1 cellular context compared by ENCODE assay signal in genomic region chr5:69048233-69048632, GRCh38.
TF ChIP-seq lines count a peak whose summit lies in the region.

No MANE protein-coding gene starts in this region.

TF ChIP-seq in K562, 482 proteins besides CTCF, POLR2A, EP300 and RAD21 (continued from another document and continues in another):
- TF ChIP-seq CSDE1 (IDR thresholded peaks at IDR 0.05) = 0 out of 4 replicates have a peak, but pooled peaks of 1 of the 2 experiments have one; percentile 31
- TF ChIP-seq LEF1 (IDR thresholded peaks at IDR 0.05) = no peak
- TF ChIP-seq, protein P1, sequence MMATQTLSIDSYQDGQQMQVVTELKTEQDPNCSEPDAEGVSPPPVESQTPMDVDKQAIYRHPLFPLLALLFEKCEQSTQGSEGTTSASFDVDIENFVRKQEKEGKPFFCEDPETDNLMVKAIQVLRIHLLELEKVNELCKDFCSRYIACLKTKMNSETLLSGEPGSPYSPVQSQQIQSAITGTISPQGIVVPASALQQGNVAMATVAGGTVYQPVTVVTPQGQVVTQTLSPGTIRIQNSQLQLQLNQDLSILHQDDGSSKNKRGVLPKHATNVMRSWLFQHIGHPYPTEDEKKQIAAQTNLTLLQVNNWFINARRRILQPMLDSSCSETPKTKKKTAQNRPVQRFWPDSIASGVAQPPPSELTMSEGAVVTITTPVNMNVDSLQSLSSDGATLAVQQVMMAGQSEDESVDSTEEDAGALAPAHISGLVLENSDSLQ (IDR thresholded peaks at IDR 0.05) = peak; percentile 50; the same call in 1 of the 2 replicates
- TF ChIP-seq KLF10 (CRISPR knock-in tag; IDR thresholded peaks at IDR 0.05) = no peak
- no peak for TF ChIP-seq NR4A1 (CRISPR knock-in tag; IDR thresholded peaks at IDR 0.05)
- TF ChIP-seq NR4A1 (tag; IDR thresholded peaks at IDR 0.05) = no peak
- TF ChIP-seq KAT7 (CRISPR knock-in tag; IDR thresholded peaks at IDR 0.05; ENCODE audit: borderline replicate concordance) = no peak
- TF ChIP-seq ARID1B (IDR thresholded peaks at IDR 0.05) = no peak
- TF ChIP-seq ZBTB9 (CRISPR knock-in tag; IDR thresholded peaks at IDR 0.05) = no peak
- TF ChIP-seq MEIS2 (IDR thresholded peaks at IDR 0.05; ENCODE audit: partially characterized antibody) = peak; percentile 21
- TF ChIP-seq SMC3 (conservative IDR thresholded peaks at IDR 0.05; ENCODE audit: insufficient read depth, low read depth, low read length) = 0 out of 2 replicates have a peak, but pooled peaks have one; percentile 26
- TF ChIP-seq, protein P2, sequence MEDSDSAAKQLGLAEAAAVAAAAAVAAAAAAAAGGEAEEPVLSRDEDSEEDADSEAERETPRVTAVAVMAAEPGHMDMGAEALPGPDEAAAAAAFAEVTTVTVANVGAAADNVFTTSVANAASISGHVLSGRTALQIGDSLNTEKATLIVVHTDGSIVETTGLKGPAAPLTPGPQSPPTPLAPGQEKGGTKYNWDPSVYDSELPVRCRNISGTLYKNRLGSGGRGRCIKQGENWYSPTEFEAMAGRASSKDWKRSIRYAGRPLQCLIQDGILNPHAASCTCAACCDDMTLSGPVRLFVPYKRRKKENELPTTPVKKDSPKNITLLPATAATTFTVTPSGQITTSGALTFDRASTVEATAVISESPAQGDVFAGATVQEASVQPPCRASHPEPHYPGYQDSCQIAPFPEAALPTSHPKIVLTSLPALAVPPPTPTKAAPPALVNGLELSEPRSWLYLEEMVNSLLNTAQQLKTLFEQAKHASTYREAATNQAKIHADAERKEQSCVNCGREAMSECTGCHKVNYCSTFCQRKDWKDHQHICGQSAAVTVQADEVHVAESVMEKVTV (CRISPR knock-in tag; IDR thresholded peaks at IDR 0.05) = peak; percentile 42; the same call in 1 of the 2 replicates
- TF ChIP-seq LCOR (CRISPR knock-in tag; IDR thresholded peaks at IDR 0.05) = 0 out of 2 replicates have a peak, but pooled peaks have one; percentile 43
- TF ChIP-seq MIER1 (IDR thresholded peaks at IDR 0.05; ENCODE audit: low read depth) = no peak
- TF ChIP-seq ZNF77 (CRISPR knock-in tag; IDR thresholded peaks at IDR 0.05) = no peak
- no peak for TF ChIP-seq HBP1 (CRISPR knock-in tag; IDR thresholded peaks at IDR 0.05)
- TF ChIP-seq MLLT1 (IDR thresholded peaks at IDR 0.05) = no peak
- TF ChIP-seq, protein P3, sequence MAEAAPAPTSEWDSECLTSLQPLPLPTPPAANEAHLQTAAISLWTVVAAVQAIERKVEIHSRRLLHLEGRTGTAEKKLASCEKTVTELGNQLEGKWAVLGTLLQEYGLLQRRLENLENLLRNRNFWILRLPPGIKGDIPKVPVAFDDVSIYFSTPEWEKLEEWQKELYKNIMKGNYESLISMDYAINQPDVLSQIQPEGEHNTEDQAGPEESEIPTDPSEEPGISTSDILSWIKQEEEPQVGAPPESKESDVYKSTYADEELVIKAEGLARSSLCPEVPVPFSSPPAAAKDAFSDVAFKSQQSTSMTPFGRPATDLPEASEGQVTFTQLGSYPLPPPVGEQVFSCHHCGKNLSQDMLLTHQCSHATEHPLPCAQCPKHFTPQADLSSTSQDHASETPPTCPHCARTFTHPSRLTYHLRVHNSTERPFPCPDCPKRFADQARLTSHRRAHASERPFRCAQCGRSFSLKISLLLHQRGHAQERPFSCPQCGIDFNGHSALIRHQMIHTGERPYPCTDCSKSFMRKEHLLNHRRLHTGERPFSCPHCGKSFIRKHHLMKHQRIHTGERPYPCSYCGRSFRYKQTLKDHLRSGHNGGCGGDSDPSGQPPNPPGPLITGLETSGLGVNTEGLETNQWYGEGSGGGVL (CRISPR knock-in tag; IDR thresholded peaks at IDR 0.05) = no peak
- no peak for TF ChIP-seq PHTF2 (CRISPR knock-in tag; IDR thresholded peaks at IDR 0.05)
- no peak for TF ChIP-seq E2F8 (IDR thresholded peaks at IDR 0.05; ENCODE audit: low read depth, partially characterized antibody)
- TF ChIP-seq, protein P4, sequence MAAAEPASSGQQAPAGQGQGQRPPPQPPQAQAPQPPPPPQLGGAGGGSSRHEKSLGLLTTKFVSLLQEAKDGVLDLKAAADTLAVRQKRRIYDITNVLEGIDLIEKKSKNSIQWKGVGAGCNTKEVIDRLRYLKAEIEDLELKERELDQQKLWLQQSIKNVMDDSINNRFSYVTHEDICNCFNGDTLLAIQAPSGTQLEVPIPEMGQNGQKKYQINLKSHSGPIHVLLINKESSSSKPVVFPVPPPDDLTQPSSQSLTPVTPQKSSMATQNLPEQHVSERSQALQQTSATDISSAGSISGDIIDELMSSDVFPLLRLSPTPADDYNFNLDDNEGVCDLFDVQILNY (CRISPR knock-in tag; IDR thresholded peaks at IDR 0.05) = no peak
- TF ChIP-seq YBX1 (IDR thresholded peaks at IDR 0.05) = no peak
- no peak for TF ChIP-seq CUX1 (CRISPR knock-in tag; IDR thresholded peaks at IDR 0.05)
- TF ChIP-seq BDP1 (IDR thresholded peaks at IDR 0.05; ENCODE audit: insufficient read depth, insufficient read length) = no peak
- TF ChIP-seq MYBL2 (IDR thresholded peaks at IDR 0.05; ENCODE audit: low read depth) = no peak
- TF ChIP-seq MYBL2 (CRISPR knock-in tag; IDR thresholded peaks at IDR 0.05; ENCODE audit: borderline replicate concordance) = no peak
- TF ChIP-seq, protein P5, sequence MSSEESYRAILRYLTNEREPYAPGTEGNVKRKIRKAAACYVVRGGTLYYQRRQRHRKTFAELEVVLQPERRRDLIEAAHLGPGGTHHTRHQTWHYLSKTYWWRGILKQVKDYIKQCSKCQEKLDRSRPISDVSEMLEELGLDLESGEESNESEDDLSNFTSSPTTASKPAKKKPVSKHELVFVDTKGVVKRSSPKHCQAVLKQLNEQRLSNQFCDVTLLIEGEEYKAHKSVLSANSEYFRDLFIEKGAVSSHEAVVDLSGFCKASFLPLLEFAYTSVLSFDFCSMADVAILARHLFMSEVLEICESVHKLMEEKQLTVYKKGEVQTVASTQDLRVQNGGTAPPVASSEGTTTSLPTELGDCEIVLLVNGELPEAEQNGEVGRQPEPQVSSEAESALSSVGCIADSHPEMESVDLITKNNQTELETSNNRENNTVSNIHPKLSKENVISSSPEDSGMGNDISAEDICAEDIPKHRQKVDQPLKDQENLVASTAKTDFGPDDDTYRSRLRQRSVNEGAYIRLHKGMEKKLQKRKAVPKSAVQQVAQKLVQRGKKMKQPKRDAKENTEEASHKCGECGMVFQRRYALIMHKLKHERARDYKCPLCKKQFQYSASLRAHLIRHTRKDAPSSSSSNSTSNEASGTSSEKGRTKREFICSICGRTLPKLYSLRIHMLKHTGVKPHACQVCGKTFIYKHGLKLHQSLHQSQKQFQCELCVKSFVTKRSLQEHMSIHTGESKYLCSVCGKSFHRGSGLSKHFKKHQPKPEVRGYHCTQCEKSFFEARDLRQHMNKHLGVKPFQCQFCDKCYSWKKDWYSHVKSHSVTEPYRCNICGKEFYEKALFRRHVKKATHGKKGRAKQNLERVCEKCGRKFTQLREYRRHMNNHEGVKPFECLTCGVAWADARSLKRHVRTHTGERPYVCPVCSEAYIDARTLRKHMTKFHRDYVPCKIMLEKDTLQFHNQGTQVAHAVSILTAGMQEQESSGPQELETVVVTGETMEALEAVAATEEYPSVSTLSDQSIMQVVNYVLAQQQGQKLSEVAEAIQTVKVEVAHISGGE (CRISPR knock-in tag; IDR thresholded peaks at IDR 0.05) = no peak
- TF ChIP-seq ZNF212 (CRISPR knock-in tag; IDR thresholded peaks at IDR 0.05) = no peak
- TF ChIP-seq, protein P6, sequence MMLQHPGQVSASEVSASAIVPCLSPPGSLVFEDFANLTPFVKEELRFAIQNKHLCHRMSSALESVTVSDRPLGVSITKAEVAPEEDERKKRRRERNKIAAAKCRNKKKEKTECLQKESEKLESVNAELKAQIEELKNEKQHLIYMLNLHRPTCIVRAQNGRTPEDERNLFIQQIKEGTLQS (IDR thresholded peaks at IDR 0.05) = peak; percentile 27; the same call in 1 of the 2 replicates
- TF ChIP-seq, protein P6 (CRISPR knock-in tag; conservative IDR thresholded peaks at IDR 0.05) = no peak
- no peak for TF ChIP-seq ZNF511 (CRISPR knock-in tag; IDR thresholded peaks at IDR 0.05)
